Comparison of ENCODE assay signal across 17 cellular contexts in genomic region chr15:38843736-38844590, GRCh38.
A peak's percentile ranks its signal among the peaks of the same experiment; 100 is the strongest.
DNase-seq lines count a peak whose midpoint lies in the region; ATAC-seq, FAIRE-seq and TF ChIP-seq lines count a peak whose summit lies in the region.
"Had no signal": no experiment of that assay in that cellular context is flagged by ENCODE, and none has a peak within 500 bp of the region (broad histone marks: within the 10 kb centered on the region; RNA-seq: fewer than 3 reads in every experiment).

No MANE protein-coding gene starts in this region.

- H3K27ac Mint-ChIP-seq in stimulated activated naive B cell treated with anti-CD40 and anti-IgM and Interleukin-4, amounts not matched to agents 10 μg/mL and 1 μg/mL and 100 μg/mL, for 72 hours = no peak overlapping the region

- H3K27me3 Mint-ChIP-seq in stimulated activated naive B cell treated with anti-CD40 and anti-IgM and Interleukin-4, amounts not matched to agents 10 μg/mL and 1 μg/mL and 100 μg/mL, for 72 hours = peaks cover 0 to 5% of the 10 kb centered on the region in 2 donors

- H3K9me3 ChIP-seq in SJSA1 (replicated peaks) = no peaks in the 10 kb centered on the region
- H3K9me3 ChIP-seq in thyroid gland = no peaks in the 10 kb centered on the region
- H3K9me3 ChIP-seq: adrenal gland, mucosa of descending colon, right lobe of liver, testis had no signal

- no peaks in the 10 kb centered on the region for H3K9me3 Mint-ChIP-seq in stimulated activated naive B cell treated with anti-CD40 and anti-IgM and Interleukin-4, amounts not matched to agents 10 μg/mL and 1 μg/mL and 100 μg/mL, for 72 hours

- H3K27ac ChIP-seq in SJSA1 (peak overlapping the region; percentile 68), thyroid gland (no peak overlapping the region)
- H3K27ac ChIP-seq: adrenal gland, right lobe of liver, testis had no signal

- H3K27me3 ChIP-seq in SJSA1 (replicated peaks) (no peaks in the 10 kb centered on the region), thyroid gland (no peaks in the 10 kb centered on the region)
- H3K27me3 ChIP-seq: adrenal gland, right lobe of liver, testis had no signal

- intact Hi-C loops in thyroid gland (cut with DNase I) = no loop called here

- FAIRE-seq in H54 (lab: Jason Lieb, UNC) = peak; percentile 85
- FAIRE-seq: GM18507 had no signal

- peaks cover 3 to 9% of the 10 kb centered on the region in 2 donors for H3K4me1 Mint-ChIP-seq in stimulated activated naive B cell treated with anti-CD40 and anti-IgM and Interleukin-4, amounts not matched to agents 10 μg/mL and 1 μg/mL and 100 μg/mL, for 72 hours

- peaks cover 41% of the 10 kb centered on the region for H3K4me1 ChIP-seq in SJSA1 (replicated peaks)
- H3K4me1 ChIP-seq in thyroid gland = no peaks in the 10 kb centered on the region
- H3K4me1 ChIP-seq: adrenal gland, right lobe of liver, testis had no signal

- 75 to 79% methylated on average over 10 of the region's 10 CpGs for WGBS in thyroid gland, 2 donors

- no peak overlapping the region for H3K4me3 ChIP-seq in SJSA1
- no peak overlapping the region for H3K4me3 ChIP-seq in thyroid gland (replicated peaks in 1 of 3)
- H3K4me3 ChIP-seq: adrenal gland, mucosa of descending colon, right lobe of liver, testis had no signal

- peak; percentile 29 to 60 for ATAC-seq in stimulated activated naive B cell treated with anti-CD40 and anti-IgM and Interleukin-4, amounts not matched to agents 10 μg/mL and 1 μg/mL and 100 μg/mL, for 72 hours (replicated peaks)
- ATAC-seq in omental fat pad (ENCODE audit: low FRiP score) = no peak
- ATAC-seq: mucosa of descending colon had no signal

- peak overlapping the region in 1 of 2 donors; percentile 11 for H3K4me3 Mint-ChIP-seq in stimulated activated naive B cell treated with anti-CD40 and anti-IgM and Interleukin-4, amounts not matched to agents 10 μg/mL and 1 μg/mL and 100 μg/mL, for 72 hours

- no peak for TF ChIP-seq POLR2A in H54 (IDR thresholded peaks at IDR 0.05; ENCODE audit: low read depth, low read length)
- no peak for TF ChIP-seq POLR2A in thyroid gland (IDR thresholded peaks at IDR 0.05)

- DNase-seq in H54 (ENCODE audit: insufficient read length, low spot score) (peak; percentile 9), SJSA1 (ENCODE audit: low read depth in 1 of 2, low spot score in 2 of 2) (peak; percentile 69 to 72), glomerular endothelial cell (ENCODE audit: extremely low read depth, low read depth, low spot score) (peak; percentile 73), thyroid gland (no peak), omental fat pad (ENCODE audit: low spot score) (no peak)
- DNase-seq in stimulated activated naive B cell treated with anti-CD40 and anti-IgM and Interleukin-4, amounts not matched to agents 10 μg/mL and 1 μg/mL and 100 μg/mL, for 72 hours = no peak
- no peak for DNase-seq in stimulated activated CD4-positive, alpha-beta T cell treated with anti-CD3 and anti-CD28 coated beads, Interleukin-15, amount 100 ng/mL, for 24 hours
- DNase-seq: adrenal gland; DMS79 treated with DMSO at 0.1 percent for 48 hours; effector CD8-positive, alpha-beta T cell; mucosa of descending colon; NCI-H1092; NCI-H510A; right lobe of liver; SIG-M5; testis had no signal

- H3K36me3 ChIP-seq in SJSA1 (no peaks in the 10 kb centered on the region), thyroid gland (no peaks in the 10 kb centered on the region)
- H3K36me3 ChIP-seq: adrenal gland, right lobe of liver had no signal

- H3K36me3 Mint-ChIP-seq in stimulated activated naive B cell treated with anti-CD40 and anti-IgM and Interleukin-4, amounts not matched to agents 10 μg/mL and 1 μg/mL and 100 μg/mL, for 72 hours = no peaks in the 10 kb centered on the region

- TF ChIP-seq CTCF in thyroid gland (IDR thresholded peaks at IDR 0.05) (no peak), omental fat pad (IDR thresholded peaks at IDR 0.05) (no peak)

Comparison
In these comparisons a context has a peak if more than half of its experiments do, and no peak if none do; other contexts are left out.
1. DNase-seq: peak in H54 (single experiment), SJSA1 (2 of 2) and glomerular endothelial cell (single experiment); none in stimulated activated naive B cell treated with anti-CD40 and anti-IgM and Interleukin-4, amounts not matched to agents 10 μg/mL and 1 μg/mL and 100 μg/mL, for 72 hours (single experiment), thyroid gland (0 of 2), omental fat pad (single experiment) and stimulated activated CD4-positive, alpha-beta T cell treated with anti-CD3 and anti-CD28 coated beads, Interleukin-15, amount 100 ng/mL, for 24 hours (single experiment).